Comparison of ENCODE assay signal across 10 cellular contexts in the genomic region with DNA sequence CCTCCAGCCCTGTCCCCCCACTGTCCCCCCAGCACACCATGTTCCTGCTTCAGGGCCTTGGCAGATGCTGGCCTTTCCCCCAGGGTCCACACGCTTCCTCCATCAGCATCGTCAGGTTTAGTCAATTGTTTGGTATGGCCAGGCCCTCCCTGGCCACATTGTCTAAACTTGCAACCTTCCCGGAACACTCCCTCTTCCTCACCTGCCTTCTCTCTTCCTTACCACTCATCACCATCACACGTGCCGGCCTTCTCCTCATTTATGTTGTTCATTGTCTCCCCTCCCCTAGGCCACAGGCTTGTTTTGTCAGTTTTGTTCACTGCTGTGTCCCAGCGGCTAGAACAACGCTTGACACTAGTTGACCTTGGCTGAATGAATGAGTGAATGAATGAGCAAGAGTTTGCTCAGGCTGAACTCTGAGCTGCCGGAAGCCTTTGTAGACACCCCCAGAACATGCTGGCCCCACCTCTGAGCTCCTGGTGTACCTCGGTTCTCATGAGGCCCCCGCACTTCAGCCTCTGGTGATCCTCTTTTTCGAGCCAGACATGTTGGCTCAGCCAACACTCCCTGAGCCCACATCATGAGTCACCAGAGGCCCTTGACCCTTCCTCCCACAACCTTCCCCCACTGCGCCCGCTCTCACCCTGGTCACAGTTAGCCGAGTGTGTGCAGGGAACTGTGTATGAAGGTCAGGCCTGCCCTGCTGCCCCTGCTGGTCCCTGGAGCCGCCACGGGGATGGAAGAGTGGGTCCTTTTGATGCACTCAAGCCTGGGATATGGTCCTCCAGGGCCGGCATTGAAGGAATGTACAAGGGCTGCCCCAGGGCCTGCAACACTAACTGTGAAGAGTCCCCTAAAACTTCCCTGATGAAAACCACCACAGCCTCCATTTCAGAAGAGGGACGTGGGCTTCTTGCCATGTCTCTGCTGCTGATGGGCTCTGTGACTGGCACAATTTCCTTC. TPM values are rescaled to one million over a fixed set of nuclear protein-coding genes. Genes with fewer than 3 reads are reported as not detected.
DNase-seq lines count a peak whose midpoint lies in the region; ATAC-seq and TF ChIP-seq lines count a peak whose summit lies in the region.
"Had no signal": no experiment of that assay in that cellular context is flagged by ENCODE, and none has a peak within 500 bp of the region (broad histone marks: within the 10 kb centered on the region; RNA-seq: fewer than 3 reads in every experiment).

No MANE protein-coding gene starts in this region.

- H2BK20ac ChIP-seq in H9 (ENCODE audit: low read depth, low read length, poor library complexity, severe bottlenecking) = no peak overlapping the region

- no peak overlapping the region for H2BK5ac ChIP-seq in H9 (ENCODE audit: insufficient read length, low read length)

- no peaks in the 10 kb centered on the region for H3K79me2 ChIP-seq in H9 (ENCODE audit: insufficient read depth, low read length)

- DNase-seq in COLO668 (lab: John Stamatoyannopoulos, UW; ENCODE audit: unreplicated experiment) = peak; percentile 73
- peak; percentile 61 to 78 for DNase-seq in SJSA1 (ENCODE audit: low read depth in 1 of 2, low spot score in 2 of 2)
- DNase-seq in fibroblast of mammary gland (ENCODE audit: low read depth) = peak; percentile 98
- peak; percentile 58 for DNase-seq in omental fat pad (ENCODE audit: low spot score)
- no peak for DNase-seq in NCI-H2081 treated with DMSO at 0.1 percent for 48 hours (lab: John Stamatoyannopoulos, UW)
- DNase-seq in NK-92 (lab: John Stamatoyannopoulos, UW; ENCODE audit: unreplicated experiment) = no peak
- no peak for DNase-seq in H9
- DNase-seq: stimulated activated naive CD4-positive, alpha-beta T cell treated with Interleukin-2 at 50 U/mL for 16 hours had no signal

- no peak overlapping the region for H3K4ac ChIP-seq in H9 (ENCODE audit: low read depth, low read length)

- H3K27ac ChIP-seq in SJSA1 (peak overlapping the region; percentile 79), H9 (ENCODE audit: insufficient read length, low read depth, low read length) (no peak overlapping the region)
- H3K27ac ChIP-seq: HL-60 had no signal

- H3K9ac ChIP-seq in H9 (ENCODE audit: extremely low read depth, insufficient read length, low read length) = no peak overlapping the region

- H3K36me3 Mint-ChIP-seq in H9 (ENCODE audit: insufficient read depth in 1 of 3, low read depth in 3 of 3) = no peaks in the 10 kb centered on the region

- no peak overlapping the region for H3K27ac Mint-ChIP-seq in H9

- H3K56ac ChIP-seq in H9 (ENCODE audit: insufficient read length, low read depth, low read length) = no peak overlapping the region

- no peaks in the 10 kb centered on the region for H3K79me1 ChIP-seq in H9 (ENCODE audit: insufficient read depth, low read depth, low read length, poor library complexity, severe bottlenecking)

- H2BK15ac ChIP-seq in H9 (ENCODE audit: low read depth, low read length) = no peak overlapping the region

- peaks cover 23% of the 10 kb centered on the region in 2 experiments for H3K4me1 Mint-ChIP-seq in H9

- no peak overlapping the region for H4K91ac ChIP-seq in H9 (ENCODE audit: insufficient read length, low read depth, low read length)

- no peaks in the 10 kb centered on the region for H3K27me3 ChIP-seq in SJSA1 (replicated peaks)
- H3K27me3 ChIP-seq in H9 (ENCODE audit: insufficient read depth, low read length) = no peaks in the 10 kb centered on the region

- H3K9me3 Mint-ChIP-seq in H9 = no peaks in the 10 kb centered on the region

- TF ChIP-seq CTCF in fibroblast of mammary gland (conservative IDR thresholded peaks at IDR 0.05; ENCODE audit: control insufficient read depth, insufficient read depth, low read depth, low read length) = peak; percentile 8
- TF ChIP-seq CTCF in omental fat pad (IDR thresholded peaks at IDR 0.05) = no peak
- TF ChIP-seq CTCF in H9 (conservative IDR thresholded peaks at IDR 0.05) = no peak

- peaks cover 9% of the 10 kb centered on the region; the same call in 1 of the 2 replicates for H3K36me3 ChIP-seq in SJSA1

- H3K4me1 ChIP-seq in SJSA1 (replicated peaks) (peaks cover 67% of the 10 kb centered on the region), H9 (ENCODE audit: insufficient read depth, low read length) (no peaks in the 10 kb centered on the region; the same call in 1 of the 2 replicates)

- no peaks in the 10 kb centered on the region for H3K9me3 ChIP-seq in SJSA1 (replicated peaks)
- H3K9me3 ChIP-seq in H9 (ENCODE audit: control insufficient read depth, low read depth, low read length) = no peaks in the 10 kb centered on the region

- H4K5ac ChIP-seq in H9 (ENCODE audit: insufficient read length, low read depth, low read length) = no peak overlapping the region

- ATAC-seq in omental fat pad (ENCODE audit: low FRiP score) (peak; percentile 88), GM19467 (IDR thresholded peaks at IDR 0.05; ENCODE audit: unreplicated experiment) (no peak)

- no peak overlapping the region for H3K4me2 ChIP-seq in H9 (ENCODE audit: insufficient read depth, insufficient read length, low read length)

- H2AK5ac ChIP-seq in H9 (ENCODE audit: insufficient read length, low read length) = no peak overlapping the region

- no peaks in the 10 kb centered on the region for H4K20me1 ChIP-seq in H9 (ENCODE audit: control insufficient read depth, insufficient read depth, insufficient read length)

- H4K8ac ChIP-seq in H9 (replicated peaks; ENCODE audit: insufficient read length, low read depth, low read length) = no peak overlapping the region

- H3K23ac ChIP-seq in H9 (ENCODE audit: insufficient read length, low read depth, low read length) = no peak overlapping the region

- no peaks in the 10 kb centered on the region for H3K23me2 ChIP-seq in H9 (ENCODE audit: insufficient read length, low read depth, low read length, poor library complexity, severe bottlenecking)

- no peak overlapping the region for H3K4me3 Mint-ChIP-seq in H9

- H3K14ac ChIP-seq in H9 (ENCODE audit: insufficient read depth, low read length) = no peak overlapping the region; the same call in 1 of the 2 replicates

- no peak overlapping the region for H2BK120ac ChIP-seq in H9 (ENCODE audit: low read depth, low read length, poor library complexity, severe bottlenecking)

- peaks cover 17% of the 10 kb centered on the region for H3K27me3 Mint-ChIP-seq in H9 (ENCODE audit: low read depth)

- H2BK12ac ChIP-seq in H9 (ENCODE audit: insufficient read length, low read depth, low read length) = no peak overlapping the region

- H3K18ac ChIP-seq in H9 (ENCODE audit: insufficient read length, low read depth, low read length) = no peak overlapping the region

- WGBS in H9 (ENCODE audit: extremely low coverage, insufficient read length, low lambda C conversion rate) = no CpG with 5 or more reads among the region's 18 CpGs

- H3T11ph ChIP-seq in H9 (ENCODE audit: low read length) = no peak overlapping the region

- H3K4me3 ChIP-seq in SJSA1 (no peak overlapping the region), fibroblast of mammary gland (ENCODE audit: control insufficient read depth, low read depth, low read length) (no peak overlapping the region)

- H2AFZ ChIP-seq in H9 (ENCODE audit: low read length) = no peak overlapping the region

RNA-seq across cellular contexts. Expression of a gene that starts 57.5 kb away (rescaled TPM):
- total RNA-seq in SJSA1 (2014; rRNA removed; shearing (Covaris generic)) = 17.2 and 32.3 TPM in 2 replicates
- 10 to 100 TPM; 17.7 to 30.3 (median 22.8) TPM for total RNA-seq in omental fat pad
- 10.8 and 11.1 TPM in 2 replicates for total RNA-seq in H9 (2021)

Comparison
In these comparisons a context has a peak if more than half of its experiments do, and no peak if none do; other contexts are left out.
1. DNase-seq: peak in COLO668 (single experiment), SJSA1 (2 of 2), fibroblast of mammary gland (single experiment) and omental fat pad (single experiment); none in NCI-H2081 treated with DMSO at 0.1 percent for 48 hours (single experiment), NK-92 (single experiment) and H9 (single experiment).